In the genomic region with DNA sequence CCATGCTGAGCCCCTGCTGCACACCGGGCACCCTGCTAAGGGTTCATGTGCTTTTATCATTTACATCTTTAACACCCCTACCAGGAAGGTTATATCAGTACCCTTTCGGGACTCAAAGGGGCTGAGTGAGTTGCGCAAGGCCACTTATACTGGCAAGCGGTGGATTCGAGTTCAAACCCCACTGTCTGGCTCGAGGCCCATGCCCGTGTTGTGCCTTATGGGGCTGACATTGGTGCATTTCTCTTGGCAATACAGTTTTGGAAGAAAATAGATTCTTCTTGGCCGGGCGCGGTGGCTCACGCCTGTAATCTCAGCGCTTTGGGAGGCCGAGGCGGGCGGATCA, we compare ENCODE assay signal across 18 cellular contexts.
"Had no signal": no experiment of that assay in that cellular context is flagged by ENCODE, and none has a peak within 500 bp of the region (broad histone marks: within the 10 kb centered on the region; RNA-seq: fewer than 3 reads in every experiment).

No MANE protein-coding gene starts in this region.

- H3K4me1 ChIP-seq: esophagus squamous epithelium, gastroesophageal sphincter, sigmoid colon had no signal

- H3K36me3 Mint-ChIP-seq: immature natural killer cell had no signal

- DNase-seq: cortex of kidney; effector memory CD8-positive, alpha-beta T cell; esophagus squamous epithelium; foreskin fibroblast; glutamatergic neuron; immature natural killer cell; left lung; lower lobe of right lung; mesenchymal stem cell; midbrain; nephron progenitor cell; sigmoid colon; stimulated activated CD4-positive, alpha-beta T cell treated with anti-CD3 and anti-CD28 coated beads, Interleukin-2, amount 100 ng/mL, for 24 hours; stimulated activated CD4-positive, alpha-beta T cell treated with anti-CD3 and anti-CD28 coated beads, Interleukin-4, amount 100 ng/mL, for 4 hours; stimulated activated naive CD4-positive, alpha-beta T cell treated with Interleukin-2 at 50 U/mL for 16 hours; trophoblast cell had no signal

- H3K27ac ChIP-seq: esophagus squamous epithelium, gastroesophageal sphincter, left lung, lower lobe of right lung, sigmoid colon, skin epidermis had no signal

- H3K36me3 ChIP-seq: esophagus squamous epithelium, gastroesophageal sphincter, left lung, lower lobe of right lung, sigmoid colon had no signal

- H3K4me3 Mint-ChIP-seq: effector memory CD8-positive, alpha-beta T cell; immature natural killer cell; nephron progenitor cell had no signal

- H3K27me3 ChIP-seq: esophagus squamous epithelium, gastroesophageal sphincter, sigmoid colon had no signal

- H3K9me3 ChIP-seq: esophagus squamous epithelium, gastroesophageal sphincter, left lung, lower lobe of right lung, sigmoid colon had no signal

- H3K9me3 Mint-ChIP-seq: effector memory CD8-positive, alpha-beta T cell; immature natural killer cell had no signal

- H3K27ac Mint-ChIP-seq: effector memory CD8-positive, alpha-beta T cell; immature natural killer cell; nephron progenitor cell had no signal

- ATAC-seq: effector memory CD8-positive, alpha-beta T cell; gastroesophageal sphincter; left lung; lower lobe of right lung had no signal

- H3K4me3 ChIP-seq: esophagus squamous epithelium, gastroesophageal sphincter, left lung, lower lobe of right lung, sigmoid colon, skin epidermis had no signal
